12 cellular contexts compared by ENCODE assay signal in genomic region chr12:75509621-75510020, GRCh38. TPM values are rescaled to one million over a fixed set of nuclear protein-coding genes. Genes with fewer than 3 reads are reported as not detected.
DNase-seq lines count a peak whose midpoint lies in the region; ATAC-seq, FAIRE-seq and TF ChIP-seq lines count a peak whose summit lies in the region.
"Had no signal": no experiment of that assay in that cellular context is flagged by ENCODE, and none has a peak within 500 bp of the region (broad histone marks: within the 10 kb centered on the region; RNA-seq: fewer than 3 reads in every experiment).

No MANE protein-coding gene starts in this region.

- peak overlapping the region; percentile 86 for H3K4me3 ChIP-seq in HUES64 (ENCODE audit: low read length)
- H3K4me3 ChIP-seq in naive thymus-derived CD4-positive, alpha-beta T cell (ENCODE audit: low read length), result no peak overlapping the region
- no peak overlapping the region for H3K4me3 ChIP-seq in esophagus muscularis mucosa
- no peak overlapping the region for H3K4me3 ChIP-seq in kidney (ENCODE audit: low read length in 2 of 2)
- no peak overlapping the region for H3K4me3 ChIP-seq in right atrium auricular region

- H3K9me3 ChIP-seq in HUES64 (ENCODE audit: insufficient read depth, low read depth, low read length) (no peaks in the 10 kb centered on the region), esophagus muscularis mucosa (no peaks in the 10 kb centered on the region), kidney (ENCODE audit: control insufficient read depth in 1 of 2, low read length in 2 of 2) (no peaks in the 10 kb centered on the region), right atrium auricular region (no peaks in the 10 kb centered on the region)
- no peaks in the 10 kb centered on the region for H3K9me3 ChIP-seq in naive thymus-derived CD4-positive, alpha-beta T cell (ENCODE audit: control insufficient read depth in 2 of 3, low read length in 3 of 3)

- no peak overlapping the region for H3K9ac ChIP-seq in HUES64 (ENCODE audit: low read depth, low read length)
- H3K9ac ChIP-seq in kidney (ENCODE audit: low read length in 2 of 2), result no peak overlapping the region

- CTCF ChIA-PET in Calu3 (lab: Charles Lee), result interaction anchor here (0.7 kb wide), 2 partner anchors 47 to 1297 kb away, joined by 5 to 6 read pairs; no protein-coding TSS in a partner anchor
- CTCF ChIA-PET in naive thymus-derived CD4-positive, alpha-beta T cell (lab: Charles Lee), result interaction anchor here (0.6 kb wide), 1 partner anchor 580 kb away, joined by 4 read pairs; no protein-coding TSS in a partner anchor

- peak overlapping the region; percentile 94 for H3K4me3 Mint-ChIP-seq in Calu3 (ENCODE audit: low read depth, unreplicated experiment)
- peak overlapping the region; percentile 100 for H3K4me3 Mint-ChIP-seq in activated naive CD8-positive, alpha-beta T cell treated with anti-CD3 and anti-CD28 coated beads, Interleukin-2, amount 50 U/mL, for 24 hours
- H3K4me3 Mint-ChIP-seq in naive thymus-derived CD4-positive, alpha-beta T cell, result peak overlapping the region; percentile 51 to 100 (median 99)

- H3K4me1 Mint-ChIP-seq in Calu3 (ENCODE audit: low read depth, unreplicated experiment), result peaks cover 10% of the 10 kb centered on the region
- H3K4me1 Mint-ChIP-seq in activated naive CD8-positive, alpha-beta T cell treated with anti-CD3 and anti-CD28 coated beads, Interleukin-2, amount 50 U/mL, for 24 hours, result peaks cover 39% of the 10 kb centered on the region
- peaks cover 19 to 52% (median 42%) of the 10 kb centered on the region in 7 donors for H3K4me1 Mint-ChIP-seq in naive thymus-derived CD4-positive, alpha-beta T cell

- no peaks in the 10 kb centered on the region for H3K27me3 Mint-ChIP-seq in Calu3 (ENCODE audit: unreplicated experiment)
- no peaks in the 10 kb centered on the region for H3K27me3 Mint-ChIP-seq in activated naive CD8-positive, alpha-beta T cell treated with anti-CD3 and anti-CD28 coated beads, Interleukin-2, amount 50 U/mL, for 24 hours
- no peaks in the 10 kb centered on the region for H3K27me3 Mint-ChIP-seq in naive thymus-derived CD4-positive, alpha-beta T cell

- FAIRE-seq in kidney (lab: Jason Lieb, UNC), result no peak

- no peak overlapping the region for H3K27ac Mint-ChIP-seq in Calu3 (ENCODE audit: unreplicated experiment)
- H3K27ac Mint-ChIP-seq in activated naive CD8-positive, alpha-beta T cell treated with anti-CD3 and anti-CD28 coated beads, Interleukin-2, amount 50 U/mL, for 24 hours, result peak overlapping the region; percentile 98
- peak overlapping the region in 6 of 9 donors; percentile 21 to 100 (median 99) for H3K27ac Mint-ChIP-seq in naive thymus-derived CD4-positive, alpha-beta T cell

- TF ChIP-seq EP300 in esophagus muscularis mucosa (IDR thresholded peaks at IDR 0.05), result no peak

- no peak for ATAC-seq in activated naive CD8-positive, alpha-beta T cell treated with anti-CD3 and anti-CD28 coated beads, Interleukin-2, amount 50 U/mL, for 24 hours
- no peak for ATAC-seq in naive thymus-derived CD4-positive, alpha-beta T cell
- ATAC-seq: Right ventricle myocardium inferior had no signal

- H3K36me3 ChIP-seq in HUES64 (ENCODE audit: insufficient read depth, low read length) (peaks cover 42% of the 10 kb centered on the region), esophagus muscularis mucosa (peaks cover 6 to 25% (median 19%) of the 10 kb centered on the region in 4 donors), kidney (ENCODE audit: control insufficient read depth in 1 of 2, insufficient read depth in 2 of 2, low read length in 2 of 2) (peaks cover 3 to 7% of the 10 kb centered on the region in 2 donors), right atrium auricular region (peaks cover 14% of the 10 kb centered on the region)
- peaks cover 0 to 22% (median 10%) of the 10 kb centered on the region in 3 experiments for H3K36me3 ChIP-seq in naive thymus-derived CD4-positive, alpha-beta T cell (ENCODE audit: control insufficient read depth in 2 of 3, insufficient read depth in 3 of 3, low read length in 3 of 3)

- 80% methylated on average over 2 of the region's 4 CpGs for WGBS in HUES64
- 83% methylated on average over 4 of the region's 4 CpGs for WGBS in esophagus muscularis mucosa

- no peaks in the 10 kb centered on the region for H3K27me3 ChIP-seq in HUES64 (ENCODE audit: insufficient read depth, low read length)
- no peaks in the 10 kb centered on the region for H3K27me3 ChIP-seq in naive thymus-derived CD4-positive, alpha-beta T cell (ENCODE audit: control insufficient read depth in 2 of 2, insufficient read depth in 2 of 2, low read length in 2 of 2)
- no peaks in the 10 kb centered on the region for H3K27me3 ChIP-seq in esophagus muscularis mucosa
- H3K27me3 ChIP-seq in right atrium auricular region, result no peaks in the 10 kb centered on the region

- no peak overlapping the region for H3K27ac ChIP-seq in HUES64 (ENCODE audit: low read depth, low read length)
- H3K27ac ChIP-seq in naive thymus-derived CD4-positive, alpha-beta T cell (ENCODE audit: low read depth, low read length), result peak overlapping the region; percentile 89
- H3K27ac ChIP-seq in esophagus muscularis mucosa (replicated peaks in 1 of 4), result no peak overlapping the region
- H3K27ac ChIP-seq in kidney (ENCODE audit: low read depth in 2 of 2, low read length in 2 of 2), result no peak overlapping the region
- H3K27ac ChIP-seq in right atrium auricular region, result no peak overlapping the region

- TF ChIP-seq CTCF in Calu3 (IDR thresholded peaks at IDR 0.05; ENCODE audit: unreplicated experiment) (no peak), esophagus muscularis mucosa (IDR thresholded peaks at IDR 0.05) (no peak), kidney (IDR thresholded peaks at IDR 0.05; ENCODE audit: borderline replicate concordance, extremely low read depth, insufficient read depth) (no peak), right atrium auricular region (IDR thresholded peaks at IDR 0.05) (no peak)

- H3K4me1 ChIP-seq in HUES64 (ENCODE audit: insufficient read depth, low read length), result peaks cover 10% of the 10 kb centered on the region; the same call in 1 of the 2 replicates
- peaks cover 13% of the 10 kb centered on the region in 2 donors for H3K4me1 ChIP-seq in naive thymus-derived CD4-positive, alpha-beta T cell (ENCODE audit: control insufficient read depth in 2 of 2, insufficient read depth in 2 of 2, low read length in 2 of 2)
- H3K4me1 ChIP-seq in esophagus muscularis mucosa, result peaks cover 16 to 34% (median 29%) of the 10 kb centered on the region in 4 donors
- peaks cover 3 to 7% of the 10 kb centered on the region in 2 donors for H3K4me1 ChIP-seq in kidney (ENCODE audit: control insufficient read depth in 1 of 2, insufficient read depth in 1 of 2, low read depth in 1 of 2, low read length in 2 of 2)
- H3K4me1 ChIP-seq in right atrium auricular region, result peaks cover 0 to 23% of the 10 kb centered on the region in 2 donors

- no peak for TF ChIP-seq POLR2A in esophagus muscularis mucosa (IDR thresholded peaks at IDR 0.05; ENCODE audit: low read depth)

- peaks cover 34% of the 10 kb centered on the region for H3K36me3 Mint-ChIP-seq in Calu3 (ENCODE audit: insufficient read depth, unreplicated experiment)
- H3K36me3 Mint-ChIP-seq in activated naive CD8-positive, alpha-beta T cell treated with anti-CD3 and anti-CD28 coated beads, Interleukin-2, amount 50 U/mL, for 24 hours (ENCODE audit: low read depth), result peaks cover 35% of the 10 kb centered on the region
- peaks cover 3 to 20% (median 9%) of the 10 kb centered on the region in 5 donors for H3K36me3 Mint-ChIP-seq in naive thymus-derived CD4-positive, alpha-beta T cell

- no peaks in the 10 kb centered on the region for H3K9me3 Mint-ChIP-seq in Calu3 (ENCODE audit: low read depth, unreplicated experiment)
- H3K9me3 Mint-ChIP-seq in activated naive CD8-positive, alpha-beta T cell treated with anti-CD3 and anti-CD28 coated beads, Interleukin-2, amount 50 U/mL, for 24 hours, result no peaks in the 10 kb centered on the region
- H3K9me3 Mint-ChIP-seq in naive thymus-derived CD4-positive, alpha-beta T cell, result peaks cover 0 to 6% (median 0%) of the 10 kb centered on the region in 11 donors

- DNase-seq in Calu3, result no peak
- DNase-seq in activated naive CD8-positive, alpha-beta T cell treated with anti-CD3 and anti-CD28 coated beads, Interleukin-2, amount 50 U/mL, for 24 hours, result no peak
- no peak for DNase-seq in naive thymus-derived CD4-positive, alpha-beta T cell
- no peak for DNase-seq in OCI-M1 (lab: John Stamatoyannopoulos, UW)
- DNase-seq in esophagus muscularis mucosa (ENCODE audit: extremely low spot score), result no peak
- no peak for DNase-seq in kidney
- DNase-seq in right atrium auricular region (ENCODE audit: low spot score), result no peak
- DNase-seq: activated CD8-positive, alpha-beta memory T cell treated with anti-CD3 and anti-CD28 coated beads, Interleukin-2, amount 50 U/mL, for 48 hours; dermis blood vessel endothelial cell; substantia nigra had no signal

- intact Hi-C loops in Calu3 (cut with micrococcal nuclease; ENCODE audit: unreplicated experiment) (no loop called here), esophagus muscularis mucosa (cut with DNase I) (loop anchor here (5.0 to 10.0 kb wide), 2 partner anchors 125 to 177 kb away; partner anchors contain the start of genes CAPS2 and GLIPR1L1), kidney (cut with DNase I) (no loop called here)
- intact Hi-C loops in naive thymus-derived CD4-positive, alpha-beta T cell (cut with micrococcal nuclease), result loop anchor here (2.0 to 10.0 kb wide), 4 partner anchors 822 to 1555 kb away; partner anchors contain the start of genes E2F7 (in 1 of the 2) and ZDHHC17 (in 1 of the 2)

- no TSS peak for BruUV-seq in Calu3 (replicated peaks; lab: Mats Ljungman, UMichigan)

- POLR2A ChIA-PET in naive thymus-derived CD4-positive, alpha-beta T cell (lab: Charles Lee), result interaction anchor here (2.1 to 3.2 kb wide), 2 partner anchors 113 to 118 kb away, joined by 7 to 13 read pairs; partner anchors contain the start of gene GLIPR1L2

RNA-seq across cellular contexts. Expression of gene KRR1, which starts 1.8 kb away (rescaled TPM):
- total RNA-seq in Calu3 (2022) (110 and 114 TPM in 2 replicates), esophagus muscularis mucosa (10 to 100 TPM; 17.9 to 37.4 (median 23.8) TPM), kidney (50.7 TPM), right atrium auricular region (10 to 100 TPM; 12.3 to 23.8 TPM)
- polyA plus RNA-seq in HUES64 (2013, experiment 1 of 2), result 37.1 TPM
- 39.4 TPM for polyA plus RNA-seq in HUES64 (2013, experiment 2 of 2)
- total RNA-seq in naive thymus-derived CD4-positive, alpha-beta T cell, result 100 to 1,000 TPM in 1 of 5 experiments, 10 to 100 TPM in 4; 69.3 to 120 (median 74.3) TPM
- 10 to 100 TPM; 64.0 to 67.2 TPM for polyA plus RNA-seq in naive thymus-derived CD4-positive, alpha-beta T cell
- polyA plus RNA-seq in kidney (ENCODE audit: insufficient read depth, low read depth, low replicate concordance), result 20.0 TPM

RNA-seq across cellular contexts. Expression of gene GLIPR1, which starts 29.1 kb away (rescaled TPM):
- 27.7 and 38.5 TPM in 2 replicates for total RNA-seq in Calu3 (2022)
- 1.2 TPM for polyA plus RNA-seq in HUES64 (2013, experiment 1 of 2)
- 1.8 TPM for polyA plus RNA-seq in HUES64 (2013, experiment 2 of 2)
- total RNA-seq in naive thymus-derived CD4-positive, alpha-beta T cell, result 100 to 1,000 TPM in 1 of 5 experiments, 10 to 100 TPM in 4; 28.2 to 132 (median 48.7) TPM
- 10 to 100 TPM; 49.1 to 56.0 TPM for polyA plus RNA-seq in naive thymus-derived CD4-positive, alpha-beta T cell
- 10 to 100 TPM; 10.9 to 19.5 (median 15.8) TPM for total RNA-seq in esophagus muscularis mucosa
- 20.6 TPM for total RNA-seq in kidney
- 2.3 TPM for polyA plus RNA-seq in kidney (ENCODE audit: insufficient read depth, low read depth, low replicate concordance)
- total RNA-seq in right atrium auricular region, result 10 to 100 TPM in 1 of 2 donors, 1 to 10 TPM in 1; 6.4 to 14.1 TPM

Comparison
In these comparisons a context has a peak if more than half of its experiments do, and no peak if none do; other contexts are left out.
1. intact Hi-C loops: an anchor here in naive thymus-derived CD4-positive, alpha-beta T cell (2.0 to 10.0 kb wide) and esophagus muscularis mucosa (5.0 to 10.0 kb wide); none called in Calu3 and kidney.